In the genomic region with DNA sequence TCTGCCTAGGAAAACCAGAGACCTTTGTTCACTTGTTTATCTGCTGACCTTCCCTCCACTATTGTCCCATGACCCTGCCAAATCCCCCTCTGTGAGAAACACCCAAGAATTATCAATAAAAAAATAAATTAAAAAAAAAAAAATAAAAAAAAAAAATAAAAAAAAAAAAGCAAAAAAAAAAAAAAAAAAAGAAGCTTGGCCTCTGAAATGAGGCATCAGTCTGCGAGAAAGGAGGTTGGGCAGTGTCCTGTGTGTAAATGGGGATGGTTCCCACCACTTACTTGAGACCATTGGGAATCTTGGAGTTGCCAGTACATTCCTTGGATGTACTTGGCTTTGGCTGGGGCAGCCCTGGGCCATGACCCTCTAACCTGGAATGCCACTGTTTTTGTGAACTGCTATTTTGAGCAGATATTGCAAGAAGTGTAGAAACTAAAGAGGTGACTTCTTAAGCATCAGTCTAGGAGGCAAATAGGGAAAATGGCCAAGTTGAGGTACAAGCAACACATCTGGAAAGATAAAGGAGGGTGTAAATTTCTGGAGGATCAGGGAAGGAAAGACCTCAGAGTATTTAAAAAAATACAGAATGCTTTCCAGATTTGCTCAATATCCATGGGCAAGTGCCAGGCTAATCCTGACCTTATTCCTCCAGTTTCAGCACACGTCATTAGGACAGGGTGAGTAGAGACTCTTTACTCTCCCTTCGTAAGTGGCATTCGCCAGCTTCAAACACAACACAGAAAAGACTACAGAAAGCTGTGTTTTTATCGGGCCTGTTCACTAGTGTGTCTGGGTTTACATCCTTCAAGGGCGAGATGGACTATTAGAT, we compare ENCODE assay signal across 29 cellular contexts. TPM values are rescaled to one million over a fixed set of nuclear protein-coding genes. Genes with fewer than 3 reads are reported as not detected.
DNase-seq lines count a peak whose midpoint lies in the region; ATAC-seq, FAIRE-seq and TF ChIP-seq lines count a peak whose summit lies in the region.
"Had no signal": no experiment of that assay in that cellular context is flagged by ENCODE, and none has a peak within 500 bp of the region (broad histone marks: within the 10 kb centered on the region; RNA-seq: fewer than 3 reads in every experiment).

No MANE protein-coding gene starts in this region.

- H3K9me3 ChIP-seq in GM23248 (ENCODE audit: low read depth) (no peaks in the 10 kb centered on the region), H1 (ENCODE audit: insufficient read depth in 2 of 2, low read depth in 1 of 2, low read length in 1 of 2) (no peaks in the 10 kb centered on the region; a peak in 1 of 4 replicates)
- H3K9me3 ChIP-seq: pancreas, thyroid gland had no signal

- DNase-seq in AG08395 (ENCODE audit: low spot score) (peak; percentile 43), GM23248 (peak; percentile 52), H1 (ENCODE audit: low read depth in 1 of 2, low spot score in 2 of 2) (peak in 1 of 2 experiments; percentile 45), left lobe of liver (ENCODE audit: low spot score) (no peak)
- no peak for DNase-seq in activated naive CD4-positive, alpha-beta T cell treated with anti-CD3 and anti-CD28 coated beads, Interleukin-2, amount 50 U/mL, for 72 hours (ENCODE audit: low spot score in 2 of 2)
- no peak for DNase-seq in activated T-cell treated with anti-CD3 and anti-CD28 coated beads, Interleukin-2, amount 50 U/mL, for 1 hour
- DNase-seq: ACHN; activated CD8-positive, alpha-beta T cell treated with anti-CD3 and anti-CD28 coated beads for 36 hours; activated naive CD8-positive, alpha-beta T cell treated with anti-CD3 and anti-CD28 coated beads for 36 hours; activated T-cell treated with anti-CD3 and anti-CD28 coated beads, Interleukin-2, amount 50 U/mL, for 72 hours; brain microvascular endothelial cell; CD4-positive, CD25-positive, alpha-beta regulatory T cell; DMS79; HCEC 1CT; Kasumi-1; kidney glomerular epithelial cell; NCI-H1092 treated with DMSO at 0.1 percent for 48 hours; NCI-H2081 treated with DMSO at 0.1 percent for 48 hours; pancreas; stimulated activated CD4-positive, alpha-beta T cell treated with anti-CD3 and anti-CD28 coated beads, Interleukin-1b, Interleukin-23, amount 100 ng/mL, for 48 hours; thyroid gland had no signal

- no peaks in the 10 kb centered on the region; the same call in 1 of the 2 replicates for H3K23me2 ChIP-seq in H1 (ENCODE audit: low read depth, low read length)

- no peak overlapping the region for H4K91ac ChIP-seq in H1 (replicated peaks; ENCODE audit: insufficient read length, low read length)

- H3F3A ChIP-seq in GM23248 (ENCODE audit: insufficient read depth): peaks cover 3% of the 10 kb centered on the region

- H3K9ac ChIP-seq in GM23248: no peak overlapping the region
- H3K9ac ChIP-seq in H1 (replicated peaks in 1 of 4; ENCODE audit: extremely low read depth in 1 of 4, low read depth in 3 of 4, low read length in 3 of 4): no peak overlapping the region

- ATAC-seq in left lobe of liver (peak; percentile 58), HG03135 (IDR thresholded peaks at IDR 0.05; ENCODE audit: unreplicated experiment) (no peak), HG03025 (IDR thresholded peaks at IDR 0.05; ENCODE audit: low FRiP score, unreplicated experiment) (no peak)
- ATAC-seq in activated naive CD4-positive, alpha-beta T cell treated with anti-CD3 and anti-CD28 coated beads, Interleukin-2, amount 50 U/mL, for 72 hours: no peak
- ATAC-seq: activated CD4-positive, CD25-positive, alpha-beta regulatory T cell treated with anti-CD3 and anti-CD28 coated beads, Interleukin-2, amount 50 U/mL, for 24 hours; activated CD8-positive, alpha-beta T cell treated with anti-CD3 and anti-CD28 coated beads for 36 hours; activated T-cell treated with anti-CD3 and anti-CD28 coated beads, Interleukin-2, amount 50 U/mL, for 72 hours; natural killer cell treated with Interleukin-12 subunit alpha and Interleukin-12 subunit beta and Interleukin-15 and Interleukin-18, amount 100 ng/mL, for 72 hours; stimulated activated memory B cell treated with anti-CD40 and anti-IgM and Interleukin-4, amounts not matched to agents 10 μg/mL and 1 μg/mL and 100 μg/mL, for 72 hours had no signal

- H2BK12ac ChIP-seq in H1 (ENCODE audit: low read depth, low read length): no peak overlapping the region

- no peak overlapping the region for H3K4ac ChIP-seq in H1 (replicated peaks; ENCODE audit: insufficient read length, low read depth, low read length)

- no peak overlapping the region for H3K27ac Mint-ChIP-seq in activated naive CD4-positive, alpha-beta T cell treated with anti-CD3 and anti-CD28 coated beads, Interleukin-2, amount 50 U/mL, for 72 hours
- H3K27ac Mint-ChIP-seq: activated CD8-positive, alpha-beta T cell treated with anti-CD3 and anti-CD28 coated beads for 36 hours; activated naive CD8-positive, alpha-beta T cell treated with anti-CD3 and anti-CD28 coated beads for 36 hours; activated T-cell treated with anti-CD3 and anti-CD28 coated beads, Interleukin-2, amount 50 U/mL, for 72 hours; CD4-positive, CD25-positive, alpha-beta regulatory T cell; natural killer cell treated with Interleukin-12 subunit alpha and Interleukin-12 subunit beta and Interleukin-15 and Interleukin-18, amount 100 ng/mL, for 72 hours; T-helper 2 cell treated with Interferon-gamma antibody and Interleukin-4, amounts not matched to agents 5 μg/mL and 100 μg/mL, for 36 hours had no signal

- H3K36me3 ChIP-seq in GM23248 (ENCODE audit: low read depth): peaks cover 8% of the 10 kb centered on the region
- peaks cover 0 to 10% (median 6%) of the 10 kb centered on the region in 4 experiments; a peak in 6 of 8 replicates for H3K36me3 ChIP-seq in H1 (ENCODE audit: control insufficient read depth in 2 of 4, insufficient read depth in 4 of 4, low read length in 3 of 4)

- no peak for TF ChIP-seq RAD21 in H1 (IDR thresholded peaks at IDR 0.05 in 1 of 2, conservative IDR thresholded peaks at IDR 0.05 in 1 of 2; ENCODE audit: low read depth in 2 of 2, low read length in 2 of 2)

- no peak for TF ChIP-seq EP300 in H1 (IDR thresholded peaks at IDR 0.05; ENCODE audit: borderline replicate concordance in 1 of 2, low read depth in 2 of 2, low read length in 2 of 2)

- 40 to 52% methylated on average over 6 of the region's 6 CpGs for WGBS in GM23248 (ENCODE audit: low coverage in 1 of 2, low lambda C conversion rate in 2 of 2, missing lambda C conversion rate in 2 of 2), 2 experiments
- WGBS in H1 (ENCODE audit: extremely low coverage in 1 of 2, insufficient coverage in 1 of 2, insufficient read length in 1 of 2, insufficient replicate concordance in 2 of 2, low coverage in 1 of 2, low lambda C conversion rate in 2 of 2, missing lambda C conversion rate in 1 of 2), 2 experiments: 82% methylated on average over 6 of the region's 6 CpGs; no CpG with 5 or more reads in 1 of the 2 experiments

- no peak overlapping the region for H4K5ac ChIP-seq in H1 (ENCODE audit: insufficient read length, low read depth, low read length)

- no peak overlapping the region for H4K8ac ChIP-seq in H1 (ENCODE audit: extremely low read depth, insufficient read depth, low read length)

- H4K20me1 ChIP-seq in GM23248 (ENCODE audit: insufficient read depth) (no peaks in the 10 kb centered on the region), H1 (replicated peaks in 1 of 2; ENCODE audit: control insufficient read depth in 1 of 2, insufficient read depth in 2 of 2, low read length in 2 of 2) (peaks cover 1 to 2% of the 10 kb centered on the region in 2 experiments)

- no peaks in the 10 kb centered on the region for H3K79me1 ChIP-seq in H1 (ENCODE audit: low read depth, low read length)

- no peak for TF ChIP-seq CTCF in H1 (IDR thresholded peaks at IDR 0.05; ENCODE audit: control extremely low read depth in 1 of 3, insufficient read depth in 1 of 3, low read depth in 1 of 3, low read length in 3 of 3)

- in situ Hi-C loops in GM23248 (cut with MboI): loop anchor here (25.0 kb wide), 1 partner anchor 827 kb away; no protein-coding TSS in a partner anchor

- H3K4me2 ChIP-seq in GM23248 (ENCODE audit: unreplicated experiment) (no peak overlapping the region), H1 (ENCODE audit: insufficient read depth in 1 of 2, low read depth in 2 of 2, low read length in 2 of 2) (no peak overlapping the region)

- no peak overlapping the region for H3K56ac ChIP-seq in H1 (replicated peaks; ENCODE audit: insufficient read length, low read depth, low read length)

- no peak for FAIRE-seq in H1 (lab: Jason Lieb, UNC)
- FAIRE-seq: frontal cortex, pancreas, RCC 7860 had no signal

- H3K23ac ChIP-seq in H1 (ENCODE audit: insufficient read length): no peak overlapping the region

- H3K79me2 ChIP-seq in GM23248 (ENCODE audit: insufficient read depth): no peaks in the 10 kb centered on the region
- H3K79me2 ChIP-seq in H1 (ENCODE audit: control insufficient read depth in 1 of 2, insufficient read depth in 2 of 2, low read length in 2 of 2): no peaks in the 10 kb centered on the region

- no peak overlapping the region for H2BK20ac ChIP-seq in H1 (ENCODE audit: low read length)

- CTCF ChIA-PET in H1 (lab: Charles Lee; ENCODE audit: partially characterized antibody): interaction anchor here (0.6 to 11.2 kb wide), 21 partner anchors 9 to 882 kb away, joined by 3 to 150 read pairs (median 4); no protein-coding TSS in a partner anchor

- no peaks in the 10 kb centered on the region for H3K9me3 Mint-ChIP-seq in activated naive CD4-positive, alpha-beta T cell treated with anti-CD3 and anti-CD28 coated beads, Interleukin-2, amount 50 U/mL, for 72 hours
- H3K9me3 Mint-ChIP-seq: activated CD8-positive, alpha-beta T cell treated with anti-CD3 and anti-CD28 coated beads for 36 hours; activated naive CD8-positive, alpha-beta T cell treated with anti-CD3 and anti-CD28 coated beads for 36 hours; activated T-cell treated with anti-CD3 and anti-CD28 coated beads, Interleukin-2, amount 50 U/mL, for 72 hours; natural killer cell treated with Interleukin-12 subunit alpha and Interleukin-12 subunit beta and Interleukin-15 and Interleukin-18, amount 100 ng/mL, for 72 hours; stimulated activated memory B cell treated with anti-CD40 and anti-IgM and Interleukin-4, amounts not matched to agents 10 μg/mL and 1 μg/mL and 100 μg/mL, for 72 hours; T-helper 2 cell treated with Interferon-gamma antibody and Interleukin-4, amounts not matched to agents 5 μg/mL and 100 μg/mL, for 36 hours had no signal

- 0 out of 2 replicates have a peak overlapping the region, but pooled peaks have one; percentile 78 for H2AK5ac ChIP-seq in H1 (ENCODE audit: low read depth, low read length)

- H3K27ac ChIP-seq in GM23248 (no peak overlapping the region), H1 (ENCODE audit: low read depth, low read length) (no peak overlapping the region)
- H3K27ac ChIP-seq: brain microvascular endothelial cell, pancreas, thyroid gland had no signal

- no peak overlapping the region for H3K14ac ChIP-seq in H1 (ENCODE audit: insufficient read length)

- no peak overlapping the region for H2BK15ac ChIP-seq in H1 (ENCODE audit: low read length)

- H3K18ac ChIP-seq in H1 (ENCODE audit: extremely low read depth, low read length): no peak overlapping the region

- H3K4me1 ChIP-seq in GM23248 (ENCODE audit: insufficient read depth) (0 out of 2 replicates have a peak, but pooled peaks cover 6% of the 10 kb centered on the region), H1 (replicated peaks in 1 of 4; ENCODE audit: control insufficient read depth in 3 of 4, insufficient read depth in 4 of 4, low read length in 3 of 4) (no peaks in the 10 kb centered on the region)
- H3K4me1 ChIP-seq: pancreas had no signal

- TF ChIP-seq POLR2A in H1 (IDR thresholded peaks at IDR 0.05; ENCODE audit: control extremely low read depth in 1 of 2, low read depth in 2 of 2, low read length in 2 of 2): no peak

- H3K9me2 ChIP-seq in GM23248 (ENCODE audit: insufficient read depth): no peaks in the 10 kb centered on the region

- H2AFZ ChIP-seq in GM23248: no peak overlapping the region
- H2AFZ ChIP-seq in H1 (ENCODE audit: low read length): no peak overlapping the region

- H2BK5ac ChIP-seq in H1 (ENCODE audit: low read depth, low read length): no peak overlapping the region

- H3K27me3 ChIP-seq in GM23248 (replicated peaks; ENCODE audit: insufficient read depth) (no peaks in the 10 kb centered on the region), H1 (replicated peaks in 1 of 4; ENCODE audit: control insufficient read depth in 3 of 4, extremely low read depth in 1 of 4, insufficient read depth in 3 of 4, low read length in 3 of 4) (no peaks in the 10 kb centered on the region)
- H3K27me3 ChIP-seq: brain microvascular endothelial cell, pancreas, thyroid gland had no signal

- H3K36me3 Mint-ChIP-seq in activated naive CD4-positive, alpha-beta T cell treated with anti-CD3 and anti-CD28 coated beads, Interleukin-2, amount 50 U/mL, for 72 hours: peaks cover 0 to 10% of the 10 kb centered on the region in 2 donors
- H3K36me3 Mint-ChIP-seq: natural killer cell treated with Interleukin-12 subunit alpha and Interleukin-12 subunit beta and Interleukin-15 and Interleukin-18, amount 100 ng/mL, for 72 hours had no signal

- POLR2A ChIA-PET in H1 (lab: Charles Lee; ENCODE audit: partially characterized antibody): interaction anchor here (0.6 kb wide), 1 partner anchor 85 kb away, joined by 4 read pairs; no protein-coding TSS in a partner anchor

- H2BK120ac ChIP-seq in H1 (replicated peaks; ENCODE audit: low read depth, low read length): no peak overlapping the region

- no peak overlapping the region for H3K4me3 ChIP-seq in GM23248
- no peak overlapping the region for H3K4me3 ChIP-seq in H1 (ENCODE audit: extremely low read depth in 1 of 4, insufficient read depth in 2 of 4, low read depth in 3 of 4, low read length in 4 of 4)
- H3K4me3 ChIP-seq: pancreas, thyroid gland had no signal

RNA-seq across cellular contexts. Expression of gene HSPA4, which starts 58.1 kb away (rescaled TPM):
- total RNA-seq in GM23248 (2014; rRNA removed; shearing (Covaris generic)): 101 and 123 TPM in 2 replicates
- polyA plus RNA-seq in GM23248 (2016; fragmentation: Nextera tagmentation; extraction: Ambion mirVana): 105 and 111 TPM in 2 replicates
- 411 and 445 TPM in 2 replicates for total RNA-seq in H1 (2021; fragmentation: NEBNext Ultra II Directional; extraction: Animal tissue kit (Norgen Biotek cat#: 25700))
- 24.6 and 28.9 TPM in 2 replicates for polyA plus RNA-seq in H1 (2011; rRNA removed)
- polyA plus RNA-seq in H1 (2011; cell fraction: cytosol; rRNA removed): 65.7 TPM
- 20.2 TPM for polyA plus RNA-seq in H1 (2011; cell fraction: nucleus; rRNA removed)
- 175 to 362 TPM (median 194 TPM) in 4 replicates for polyA plus RNA-seq in H1 (2012, experiment 1 of 2)
- polyA plus RNA-seq in H1 (2012, experiment 2 of 2): 28.9 TPM
- 279 TPM for polyA plus RNA-seq in H1 (2013, experiment 1 of 2)
- polyA plus RNA-seq in H1 (2013, experiment 2 of 2): 299 TPM
- polyA minus RNA-seq in H1 (2011; rRNA and poly(A)+ RNA removed): 88.3 and 112 TPM in 2 replicates
- polyA minus RNA-seq in H1 (2011; cell fraction: cytosol; rRNA and poly(A)+ RNA removed): 115 TPM
- 48.9 TPM for polyA minus RNA-seq in H1 (2011; cell fraction: nucleus; rRNA and poly(A)+ RNA removed)
- 30.8 TPM for total RNA-seq in left lobe of liver
- total RNA-seq in activated naive CD4-positive, alpha-beta T cell treated with anti-CD3 and anti-CD28 coated beads, Interleukin-2, amount 50 U/mL, for 72 hours: 100 to 1,000 TPM; 168 to 198 TPM

Comparison
In these comparisons a context has a peak if more than half of its experiments do, and no peak if none do; other contexts are left out.
1. DNase-seq: peak in AG08395 (single experiment) and GM23248 (single experiment); none in left lobe of liver (single experiment), activated naive CD4-positive, alpha-beta T cell treated with anti-CD3 and anti-CD28 coated beads, Interleukin-2, amount 50 U/mL, for 72 hours (0 of 2) and activated T-cell treated with anti-CD3 and anti-CD28 coated beads, Interleukin-2, amount 50 U/mL, for 1 hour (single experiment).